ENCODE assay signal across 12 cellular contexts in genomic region chr13:78060966-78061365, GRCh38.
"Had no signal": no experiment of that assay in that cellular context is flagged by ENCODE, and none has a peak within 500 bp of the region (broad histone marks: within the 10 kb centered on the region; RNA-seq: fewer than 3 reads in every experiment).

No MANE protein-coding gene starts in this region.

- H3K36me3 ChIP-seq: gastroesophageal sphincter, sigmoid colon had no signal

- H3K27ac ChIP-seq: coronary artery, gastroesophageal sphincter, sigmoid colon, testis had no signal

- DNase-seq: activated CD4-positive, alpha-beta T cell treated with anti-CD3 and anti-CD28 coated beads for 48 hours; activated naive CD4-positive, alpha-beta T cell treated with Interleukin-2 at 50 U/mL for 16 hours; effector CD4-positive, alpha-beta T cell; immature natural killer cell; left cardiac atrium; natural killer cell; sigmoid colon; stimulated activated CD4-positive, alpha-beta T cell treated with anti-CD3 and anti-CD28 coated beads, Interleukin-12 subunit alpha, Interleukin-12 subunit beta, amount 100 ng/mL, for 4 hours; stimulated activated naive CD4-positive, alpha-beta T cell treated with Interleukin-2 at 50 U/mL for 16 hours; testis had no signal

- H3K4me1 ChIP-seq: gastroesophageal sphincter, sigmoid colon, testis had no signal

- H3K9me3 ChIP-seq: gastroesophageal sphincter, testis had no signal

- ATAC-seq: gastroesophageal sphincter, left cardiac atrium, natural killer cell had no signal

- H3K4me3 ChIP-seq: coronary artery, gastroesophageal sphincter, sigmoid colon, testis had no signal

- H3K27me3 ChIP-seq: gastroesophageal sphincter, sigmoid colon, testis had no signal
